Comparison of ENCODE assay signal across 8 cellular contexts in genomic region chr9:131667576-131667975, GRCh38.
DNase-seq lines count a peak whose midpoint lies in the region; ATAC-seq, FAIRE-seq and TF ChIP-seq lines count a peak whose summit lies in the region.

No MANE protein-coding gene starts in this region.

- FAIRE-seq in GM19239 (lab: Jason Lieb, UNC) (peak; percentile 55), D721Med (lab: Jason Lieb, UNC) (no peak)

- H3K36me3 Mint-ChIP-seq in activated CD4-positive, alpha-beta memory T cell treated with anti-CD3 and anti-CD28 coated beads for 36 hours, result peaks cover 20% of the 10 kb centered on the region

- H3K9me3 ChIP-seq in esophagus squamous epithelium, result no peaks in the 10 kb centered on the region

- no peak overlapping the region for H3K4me3 ChIP-seq in esophagus squamous epithelium

- H3K4me1 Mint-ChIP-seq in activated CD4-positive, alpha-beta memory T cell treated with anti-CD3 and anti-CD28 coated beads for 36 hours (ENCODE audit: low read depth), result peaks cover 94% of the 10 kb centered on the region

- DNase-seq in GM19239 (ENCODE audit: insufficient read length, low spot score) (no peak), esophagus squamous epithelium (lab: John Stamatoyannopoulos, UW) (no peak), SIG-M5 (lab: John Stamatoyannopoulos, UW) (no peak), GDM1 (lab: John Stamatoyannopoulos, UW) (no peak), D721Med (ENCODE audit: insufficient read length, low spot score) (no peak)
- peak; percentile 94 for DNase-seq in activated CD4-positive, alpha-beta memory T cell treated with anti-CD3 and anti-CD28 coated beads for 36 hours
- peak; percentile 38 for DNase-seq in stimulated activated CD8-positive, alpha-beta memory T cell treated with anti-CD3 and anti-CD28 coated beads, Interleukin-12 subunit alpha, Interleukin-12 subunit beta, amount 100 ng/mL, for 4 hours (ENCODE audit: low read depth)

- no peaks in the 10 kb centered on the region for H3K27me3 Mint-ChIP-seq in activated CD4-positive, alpha-beta memory T cell treated with anti-CD3 and anti-CD28 coated beads for 36 hours

- CTCF ChIA-PET in activated CD4-positive, alpha-beta memory T cell treated with anti-CD3 and anti-CD28 coated beads for 36 hours (lab: Charles Lee), result interaction anchor here (1.1 to 4.0 kb wide), 10 partner anchors 10 to 73 kb away, joined by 3 to 26 read pairs (median 8); no protein-coding TSS in a partner anchor

- TF ChIP-seq POLR2A in esophagus squamous epithelium (IDR thresholded peaks at IDR 0.05), result peak in 1 of 4 donors; percentile 12

- intact Hi-C loops in activated CD4-positive, alpha-beta memory T cell treated with anti-CD3 and anti-CD28 coated beads for 36 hours (cut with micrococcal nuclease), result loop anchor here (1.0 to 10.0 kb wide), 8 partner anchors 9 to 687 kb away; partner anchors contain the start of genes PRRC2B and SETX
- intact Hi-C loops in esophagus squamous epithelium (cut with DNase I), result no loop called here

- H3K4me3 Mint-ChIP-seq in activated CD4-positive, alpha-beta memory T cell treated with anti-CD3 and anti-CD28 coated beads for 36 hours, result peak overlapping the region; percentile 77

- no peak for ATAC-seq in HG02571 (IDR thresholded peaks at IDR 0.05; ENCODE audit: unreplicated experiment)

- H3K27ac Mint-ChIP-seq in activated CD4-positive, alpha-beta memory T cell treated with anti-CD3 and anti-CD28 coated beads for 36 hours, result peak overlapping the region; percentile 99

- no peak for TF ChIP-seq CTCF in esophagus squamous epithelium (IDR thresholded peaks at IDR 0.05)
- TF ChIP-seq CTCF in D721Med (IDR thresholded peaks at IDR 0.05; ENCODE audit: insufficient read depth, missing control alignments), result no peak

- whole genome bisulfite sequencing in esophagus squamous epithelium, 2 donors, result 28 to 62% methylated on average over 2 to 6 of the region's 7 CpGs

- no peaks in the 10 kb centered on the region for H3K27me3 ChIP-seq in esophagus squamous epithelium

- no peaks in the 10 kb centered on the region for H3K9me3 Mint-ChIP-seq in activated CD4-positive, alpha-beta memory T cell treated with anti-CD3 and anti-CD28 coated beads for 36 hours

- peak overlapping the region; percentile 50 to 82 (median 60) for H3K27ac ChIP-seq in esophagus squamous epithelium

- H3K4me1 ChIP-seq in esophagus squamous epithelium, result peaks cover 15 to 67% (median 33%) of the 10 kb centered on the region in 3 donors

- POLR2A ChIA-PET in activated CD4-positive, alpha-beta memory T cell treated with anti-CD3 and anti-CD28 coated beads for 36 hours (lab: Charles Lee), result interaction anchor here (0.6 to 5.4 kb wide), 13 partner anchors 10 to 72 kb away, joined by 3 to 76 read pairs (median 8); no protein-coding TSS in a partner anchor

- no peaks in the 10 kb centered on the region for H3K36me3 ChIP-seq in esophagus squamous epithelium

Comparison
In these comparisons a context has a peak if more than half of its experiments do, and no peak if none do; other contexts are left out.
1. DNase-seq: peak in activated CD4-positive, alpha-beta memory T cell treated with anti-CD3 and anti-CD28 coated beads for 36 hours (single experiment) and stimulated activated CD8-positive, alpha-beta memory T cell treated with anti-CD3 and anti-CD28 coated beads, Interleukin-12 subunit alpha, Interleukin-12 subunit beta, amount 100 ng/mL, for 4 hours (single experiment); none in GM19239 (single experiment), esophagus squamous epithelium (single experiment), SIG-M5 (single experiment), GDM1 (single experiment) and D721Med (single experiment).